Comparison of ENCODE assay signal across 1 cellular context in the genomic region with DNA sequence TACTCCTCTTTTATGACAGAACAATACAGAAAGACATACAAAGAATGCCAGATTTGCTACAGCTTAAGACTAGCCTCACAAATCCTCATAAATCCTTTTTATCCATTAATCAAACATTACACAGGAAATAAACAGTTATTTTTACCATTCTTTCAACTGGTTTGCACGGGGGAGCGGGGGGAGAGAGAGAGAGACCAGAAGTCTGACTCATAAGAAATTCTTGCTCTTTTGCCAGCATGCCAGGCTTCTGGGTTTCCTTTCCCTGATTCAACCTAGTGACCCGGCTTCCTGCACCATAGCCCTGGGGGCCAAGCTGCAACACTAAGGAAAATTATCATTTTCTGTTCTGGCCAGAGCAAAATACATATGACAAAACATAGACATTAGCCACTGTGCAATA.
TF ChIP-seq lines count a peak whose summit lies in the region.

No MANE protein-coding gene starts in this region.

TF ChIP-seq in HepG2, 621 proteins besides CTCF, POLR2A, EP300 and RAD21 (continued from another document):
- TF ChIP-seq, protein P1, sequence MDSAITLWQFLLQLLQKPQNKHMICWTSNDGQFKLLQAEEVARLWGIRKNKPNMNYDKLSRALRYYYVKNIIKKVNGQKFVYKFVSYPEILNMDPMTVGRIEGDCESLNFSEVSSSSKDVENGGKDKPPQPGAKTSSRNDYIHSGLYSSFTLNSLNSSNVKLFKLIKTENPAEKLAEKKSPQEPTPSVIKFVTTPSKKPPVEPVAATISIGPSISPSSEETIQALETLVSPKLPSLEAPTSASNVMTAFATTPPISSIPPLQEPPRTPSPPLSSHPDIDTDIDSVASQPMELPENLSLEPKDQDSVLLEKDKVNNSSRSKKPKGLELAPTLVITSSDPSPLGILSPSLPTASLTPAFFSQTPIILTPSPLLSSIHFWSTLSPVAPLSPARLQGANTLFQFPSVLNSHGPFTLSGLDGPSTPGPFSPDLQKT (CRISPR knock-in tag; IDR thresholded peaks at IDR 0.05; ENCODE audit: borderline replicate concordance), result no peak
- no peak for TF ChIP-seq ZNF460 (CRISPR knock-in tag; IDR thresholded peaks at IDR 0.05; ENCODE audit: borderline replicate concordance)
- no peak for TF ChIP-seq NFRKB (IDR thresholded peaks at IDR 0.05)
- TF ChIP-seq ZKSCAN8 (CRISPR knock-in tag; IDR thresholded peaks at IDR 0.05; ENCODE audit: borderline replicate concordance), result no peak
- TF ChIP-seq TCF7 (IDR thresholded peaks at IDR 0.05; ENCODE audit: low read depth), result no peak
- no peak for TF ChIP-seq CENPT (CRISPR knock-in tag; IDR thresholded peaks at IDR 0.05; ENCODE audit: low read depth)
- no peak for TF ChIP-seq CHD2 (IDR thresholded peaks at IDR 0.05; ENCODE audit: low read depth, low read length)
- no peak for TF ChIP-seq ZNF660 (CRISPR knock-in tag; IDR thresholded peaks at IDR 0.05; ENCODE audit: borderline replicate concordance, low read depth)
- TF ChIP-seq, protein P2, sequence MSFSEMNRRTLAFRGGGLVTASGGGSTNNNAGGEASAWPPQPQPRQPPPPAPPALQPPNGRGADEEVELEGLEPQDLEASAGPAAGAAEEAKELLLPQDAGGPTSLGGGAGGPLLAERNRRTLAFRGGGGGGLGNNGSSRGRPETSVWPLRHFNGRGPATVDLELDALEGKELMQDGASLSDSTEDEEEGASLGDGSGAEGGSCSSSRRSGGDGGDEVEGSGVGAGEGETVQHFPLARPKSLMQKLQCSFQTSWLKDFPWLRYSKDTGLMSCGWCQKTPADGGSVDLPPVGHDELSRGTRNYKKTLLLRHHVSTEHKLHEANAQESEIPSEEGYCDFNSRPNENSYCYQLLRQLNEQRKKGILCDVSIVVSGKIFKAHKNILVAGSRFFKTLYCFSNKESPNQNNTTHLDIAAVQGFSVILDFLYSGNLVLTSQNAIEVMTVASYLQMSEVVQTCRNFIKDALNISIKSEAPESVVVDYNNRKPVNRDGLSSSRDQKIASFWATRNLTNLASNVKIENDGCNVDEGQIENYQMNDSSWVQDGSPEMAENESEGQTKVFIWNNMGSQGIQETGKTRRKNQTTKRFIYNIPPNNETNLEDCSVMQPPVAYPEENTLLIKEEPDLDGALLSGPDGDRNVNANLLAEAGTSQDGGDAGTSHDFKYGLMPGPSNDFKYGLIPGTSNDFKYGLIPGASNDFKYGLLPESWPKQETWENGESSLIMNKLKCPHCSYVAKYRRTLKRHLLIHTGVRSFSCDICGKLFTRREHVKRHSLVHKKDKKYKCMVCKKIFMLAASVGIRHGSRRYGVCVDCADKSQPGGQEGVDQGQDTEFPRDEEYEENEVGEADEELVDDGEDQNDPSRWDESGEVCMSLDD (CRISPR knock-in tag; IDR thresholded peaks at IDR 0.05; ENCODE audit: borderline replicate concordance), result no peak
- no peak for TF ChIP-seq ZBTB21 (CRISPR knock-in tag; IDR thresholded peaks at IDR 0.05)
- no peak for TF ChIP-seq GATAD1 (CRISPR knock-in tag; IDR thresholded peaks at IDR 0.05)
- TF ChIP-seq EHMT2 (IDR thresholded peaks at IDR 0.05; ENCODE audit: borderline replicate concordance, low read depth, low read length), result no peak
- TF ChIP-seq, protein P3, sequence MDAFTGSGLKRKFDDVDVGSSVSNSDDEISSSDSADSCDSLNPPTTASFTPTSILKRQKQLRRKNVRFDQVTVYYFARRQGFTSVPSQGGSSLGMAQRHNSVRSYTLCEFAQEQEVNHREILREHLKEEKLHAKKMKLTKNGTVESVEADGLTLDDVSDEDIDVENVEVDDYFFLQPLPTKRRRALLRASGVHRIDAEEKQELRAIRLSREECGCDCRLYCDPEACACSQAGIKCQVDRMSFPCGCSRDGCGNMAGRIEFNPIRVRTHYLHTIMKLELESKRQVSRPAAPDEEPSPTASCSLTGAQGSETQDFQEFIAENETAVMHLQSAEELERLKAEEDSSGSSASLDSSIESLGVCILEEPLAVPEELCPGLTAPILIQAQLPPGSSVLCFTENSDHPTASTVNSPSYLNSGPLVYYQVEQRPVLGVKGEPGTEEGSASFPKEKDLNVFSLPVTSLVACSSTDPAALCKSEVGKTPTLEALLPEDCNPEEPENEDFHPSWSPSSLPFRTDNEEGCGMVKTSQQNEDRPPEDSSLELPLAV (CRISPR knock-in tag; conservative IDR thresholded peaks at IDR 0.05; ENCODE audit: low read depth), result no peak
- TF ChIP-seq, protein P4, sequence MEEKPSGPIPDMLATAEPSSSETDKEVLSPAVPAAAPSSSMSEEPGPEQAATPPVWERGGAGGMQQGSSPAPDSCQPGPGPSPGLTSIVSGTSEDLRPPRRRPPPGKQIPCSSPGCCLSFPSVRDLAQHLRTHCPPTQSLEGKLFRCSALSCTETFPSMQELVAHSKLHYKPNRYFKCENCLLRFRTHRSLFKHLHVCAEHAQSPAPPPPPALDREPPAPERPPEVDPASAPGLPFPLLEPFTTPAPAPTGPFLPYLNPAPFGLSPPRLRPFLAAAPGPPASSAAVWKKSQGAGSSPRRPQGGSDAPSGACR (CRISPR knock-in tag; IDR thresholded peaks at IDR 0.05), result no peak
- no peak for TF ChIP-seq RXRA (CRISPR knock-in tag; IDR thresholded peaks at IDR 0.05)
- no peak for TF ChIP-seq MEF2D (CRISPR knock-in tag; IDR thresholded peaks at IDR 0.05)
